In the genomic region with DNA sequence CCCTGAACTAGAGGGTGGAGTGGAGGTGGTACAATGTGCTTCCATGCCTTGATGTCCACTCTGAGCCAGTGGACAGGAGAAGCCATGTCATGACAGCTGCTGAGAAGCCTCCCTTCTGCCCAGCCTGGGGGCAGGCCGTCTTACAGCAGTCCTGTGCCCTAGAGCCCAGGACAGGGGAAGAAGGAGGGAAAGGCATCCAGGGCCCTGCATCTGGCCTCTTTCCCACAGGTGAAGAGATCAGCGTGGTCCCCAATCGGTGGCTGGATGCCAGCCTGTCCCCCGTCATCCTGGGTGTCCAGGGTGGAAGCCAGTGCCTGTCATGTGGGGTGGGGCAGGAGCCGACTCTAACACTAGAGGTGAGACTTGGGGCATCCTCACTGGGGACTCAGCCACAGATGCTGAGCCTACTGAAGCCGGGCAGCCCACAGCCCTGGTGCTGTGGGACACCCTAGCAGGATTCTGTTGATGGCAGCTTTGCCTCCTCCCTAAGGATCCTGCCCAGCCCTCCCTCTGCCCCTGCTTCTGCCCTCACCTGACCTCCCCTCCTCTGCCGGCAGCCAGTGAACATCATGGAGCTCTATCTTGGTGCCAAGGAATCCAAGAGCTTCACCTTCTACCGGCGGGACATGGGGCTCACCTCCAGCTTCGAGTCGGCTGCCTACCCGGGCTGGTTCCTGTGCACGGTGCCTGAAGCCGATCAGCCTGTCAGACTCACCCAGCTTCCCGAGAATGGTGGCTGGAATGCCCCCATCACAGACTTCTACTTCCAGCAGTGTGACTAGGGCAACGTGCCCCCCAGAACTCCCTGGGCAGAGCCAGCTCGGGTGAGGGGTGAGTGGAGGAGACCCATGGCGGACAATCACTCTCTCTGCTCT, we compare ENCODE assay signal across 25 cellular contexts. TPM values are rescaled to one million over a fixed set of nuclear protein-coding genes. Genes with fewer than 3 reads are reported as not detected.
"Had no signal": no experiment of that assay in that cellular context is flagged by ENCODE, and none has a peak within 500 bp of the region (broad histone marks: within the 10 kb centered on the region; RNA-seq: fewer than 3 reads in every experiment).

No MANE protein-coding gene starts in this region.

- H3K4me1 ChIP-seq: gastrocnemius medialis, heart right ventricle, left ventricle myocardium inferior, sigmoid colon, tibial artery, upper lobe of left lung, uterus had no signal

- H3K4me3 ChIP-seq: coronary artery, gastrocnemius medialis, heart right ventricle, left ventricle myocardium inferior, sigmoid colon, skin epidermis, tibial artery, upper lobe of left lung, uterus had no signal

- H3K27me3 ChIP-seq: gastrocnemius medialis, upper lobe of left lung, uterus had no signal

- H3K27ac Mint-ChIP-seq: immature natural killer cell, naive B cell, nephron had no signal

- H3K9me3 ChIP-seq: gastrocnemius medialis, heart right ventricle, left ventricle myocardium inferior, sigmoid colon, tibial artery, upper lobe of left lung, uterus had no signal

- DNase-seq: effector CD8-positive, alpha-beta T cell; gastrocnemius medialis; heart right ventricle; immature natural killer cell; kidney; left cardiac atrium; left ventricle myocardium inferior; mesendoderm; naive B cell; posterior cingulate gyrus; sigmoid colon; stimulated activated naive CD8-positive, alpha-beta T cell treated with anti-CD3 and anti-CD28 coated beads, Interleukin-15, Interleukin-2, amounts not matched to agents 100 U/mL and 50 U/mL, for 24 hours; tibial artery; uterus had no signal

- H3K27ac ChIP-seq: coronary artery, gastrocnemius medialis, heart right ventricle, left ventricle myocardium inferior, sigmoid colon, skin epidermis, tibial artery, upper lobe of left lung, uterus had no signal

- H3K4me3 Mint-ChIP-seq: immature natural killer cell, naive B cell, nephron had no signal

- ATAC-seq: gastrocnemius medialis; heart right ventricle; left cardiac atrium; stimulated activated naive CD8-positive, alpha-beta T cell treated with anti-CD3 and anti-CD28 coated beads, Interleukin-15, Interleukin-2, amounts not matched to agents 100 U/mL and 50 U/mL, for 24 hours had no signal

- H3K36me3 Mint-ChIP-seq: immature natural killer cell, naive B cell had no signal

- H3K4me1 Mint-ChIP-seq: immature natural killer cell, naive B cell, nephron had no signal

- H3K36me3 ChIP-seq: gastrocnemius medialis, heart right ventricle, left ventricle myocardium inferior, sigmoid colon, tibial artery, upper lobe of left lung, uterus had no signal

RNA-seq across cellular contexts. Expression of gene IL36RN, which starts 3.1 kb away (rescaled TPM):
- total RNA-seq: cerebellum, dermis microvascular lymphatic vessel endothelial cell, fibroblast of lung, gastrocnemius medialis, heart right ventricle, kidney, left cardiac atrium, left ventricle myocardium inferior, lung microvascular endothelial cell, omental fat pad, pulmonary artery endothelial cell, sigmoid colon, temporal lobe, upper lobe of left lung, uterus had no signal

RNA-seq across cellular contexts. Expression of gene IL1F10, which starts 5.6 kb away (rescaled TPM):
- total RNA-seq: cerebellum, dermis microvascular lymphatic vessel endothelial cell, fibroblast of lung, gastrocnemius medialis, heart right ventricle, kidney, left cardiac atrium, left ventricle myocardium inferior, lung microvascular endothelial cell, omental fat pad, pulmonary artery endothelial cell, sigmoid colon, temporal lobe, upper lobe of left lung, uterus had no signal

RNA-seq across cellular contexts. Expression of gene IL36B, which starts 9.5 kb away (rescaled TPM):
- total RNA-seq: cerebellum, dermis microvascular lymphatic vessel endothelial cell, fibroblast of lung, gastrocnemius medialis, heart right ventricle, kidney, left cardiac atrium, left ventricle myocardium inferior, lung microvascular endothelial cell, omental fat pad, pulmonary artery endothelial cell, sigmoid colon, temporal lobe, upper lobe of left lung, uterus had no signal

RNA-seq across cellular contexts. Expression of gene IL36A, which starts 56.9 kb away (rescaled TPM):
- total RNA-seq: cerebellum, dermis microvascular lymphatic vessel endothelial cell, fibroblast of lung, gastrocnemius medialis, heart right ventricle, kidney, left cardiac atrium, left ventricle myocardium inferior, lung microvascular endothelial cell, omental fat pad, pulmonary artery endothelial cell, sigmoid colon, temporal lobe, upper lobe of left lung, uterus had no signal
